Comparison of ENCODE assay signal across 28 cellular contexts in genomic region chr1:229845410-229846138, GRCh38.
DNase-seq lines count a peak whose midpoint lies in the region; ATAC-seq and TF ChIP-seq lines count a peak whose summit lies in the region.
"Had no signal": no experiment of that assay in that cellular context is flagged by ENCODE, and none has a peak within 500 bp of the region (broad histone marks: within the 10 kb centered on the region; RNA-seq: fewer than 3 reads in every experiment).

No MANE protein-coding gene starts in this region.

- H3K36me3 ChIP-seq in mucosa of descending colon (ENCODE audit: low read depth): no peaks in the 10 kb centered on the region
- H3K36me3 ChIP-seq in brain microvascular endothelial cell (replicated peaks): no peaks in the 10 kb centered on the region
- H3K36me3 ChIP-seq: left lung, right lobe of liver, vagina had no signal

- peak; percentile 11 for ATAC-seq in mucosa of descending colon
- ATAC-seq: activated CD4-positive, alpha-beta T cell treated with anti-CD3 and anti-CD28 coated beads for 36 hours; activated CD8-positive, alpha-beta T cell treated with anti-CD3 and anti-CD28 coated beads, Interleukin-2, amount 10 ng/mL, durations not matched to agents 7 days and 5 days; Panc1; right lobe of liver; stimulated activated naive CD8-positive, alpha-beta T cell treated with anti-CD3 and anti-CD28 coated beads, Interleukin-15, amount 100 ng/mL, for 72 hours had no signal

- in situ Hi-C loops in brain microvascular endothelial cell (cut with HindIII; ENCODE audit: low pct_ligation_motif_present, low sequenced_read_pairs): no loop called here

- no peaks in the 10 kb centered on the region for H3K9me3 ChIP-seq in mucosa of descending colon
- H3K9me3 ChIP-seq: left lung, right lobe of liver, vagina had no signal

- H3K27ac ChIP-seq in 22Rv1 (peak overlapping the region; percentile 78; the same call in 1 of the 2 replicates), VCaP (peak overlapping the region; percentile 96), brain microvascular endothelial cell (no peak overlapping the region)
- H3K27ac ChIP-seq: left lung, right lobe of liver, vagina had no signal

- peaks cover 9% of the 10 kb centered on the region for H3K4me1 Mint-ChIP-seq in HFFc6 (ENCODE audit: low read depth)
- H3K4me1 Mint-ChIP-seq: activated CD4-positive, alpha-beta T cell treated with anti-CD3 and anti-CD28 coated beads for 36 hours; activated naive CD4-positive, alpha-beta T cell treated with anti-CD3 and anti-CD28 coated beads, Interleukin-2, amount 50 U/mL, for 24 hours had no signal

- H3K4me3 ChIP-seq in mucosa of descending colon (no peak overlapping the region), brain microvascular endothelial cell (ENCODE audit: low read depth, low read length) (no peak overlapping the region)
- H3K4me3 ChIP-seq: left lung, right lobe of liver, vagina had no signal

- peaks cover 22% of the 10 kb centered on the region for H3K4me1 ChIP-seq in mucosa of descending colon (ENCODE audit: low read depth)
- H3K4me1 ChIP-seq: left lung, right lobe of liver had no signal

- H3K4me3 Mint-ChIP-seq in HFFc6: no peak overlapping the region
- H3K4me3 Mint-ChIP-seq: activated CD4-positive, alpha-beta T cell treated with anti-CD3 and anti-CD28 coated beads for 36 hours; activated CD8-positive, alpha-beta T cell treated with anti-CD3 and anti-CD28 coated beads, Interleukin-2, amount 10 ng/mL, durations not matched to agents 7 days and 5 days; activated naive CD4-positive, alpha-beta T cell treated with anti-CD3 and anti-CD28 coated beads, Interleukin-2, amount 50 U/mL, for 24 hours; brain; CD4-positive, alpha-beta memory T cell; stimulated activated naive CD8-positive, alpha-beta T cell treated with anti-CD3 and anti-CD28 coated beads, Interleukin-15, amount 100 ng/mL, for 72 hours; T-helper 2 cell treated with Interferon-gamma antibody and Interleukin-4, amounts not matched to agents 5 μg/mL and 100 μg/mL, for 36 hours had no signal

- H3K9me3 Mint-ChIP-seq in HFFc6: no peaks in the 10 kb centered on the region
- H3K9me3 Mint-ChIP-seq: activated naive CD4-positive, alpha-beta T cell treated with anti-CD3 and anti-CD28 coated beads, Interleukin-2, amount 50 U/mL, for 24 hours; activated T-helper 2 cell treated with anti-CD3 and anti-CD28 coated beads, Interferon-gamma antibody, Interleukin-2, Interleukin-4, amounts not matched to agents 10 μg/mL and 5 μg/mL and 100 μg/mL, durations not matched to agents 14 hours and 24 hours and 36 hours; CD4-positive, alpha-beta memory T cell; stimulated activated naive CD8-positive, alpha-beta T cell treated with anti-CD3 and anti-CD28 coated beads, Interleukin-15, amount 100 ng/mL, for 72 hours; T-helper 2 cell treated with Interferon-gamma antibody and Interleukin-4, amounts not matched to agents 5 μg/mL and 100 μg/mL, for 36 hours had no signal

- H3K36me3 Mint-ChIP-seq in HFFc6 (ENCODE audit: low read depth): no peaks in the 10 kb centered on the region
- H3K36me3 Mint-ChIP-seq: activated naive CD4-positive, alpha-beta T cell treated with anti-CD3 and anti-CD28 coated beads, Interleukin-2, amount 50 U/mL, for 24 hours; brain; CD4-positive, alpha-beta memory T cell had no signal

- intact Hi-C loops in mucosa of descending colon (cut with DNase I, micrococcal nuclease): no loop called here

- DNase-seq in HFFc6: no peak
- peak in 1 of 3 donors; percentile 23 for DNase-seq in mucosa of descending colon
- DNase-seq in brain microvascular endothelial cell: no peak
- no peak for DNase-seq in KG1 (lab: John Stamatoyannopoulos, UW)
- DNase-seq in HCEC 1CT: no peak
- no peak for DNase-seq in mucosa of gallbladder (ENCODE audit: low spot score)
- DNase-seq: activated CD4-positive, alpha-beta T cell treated with anti-CD3 and anti-CD28 coated beads for 36 hours; activated CD8-positive, alpha-beta T cell treated with anti-CD3 and anti-CD28 coated beads, Interleukin-2, amount 10 ng/mL, durations not matched to agents 7 days and 5 days; AML-193; amniotic stem cell; CD4-positive, alpha-beta memory T cell; H7; IMR-90; left lung; mesenchymal stem cell; NCI-H1930; NK-92 treated with Interleukin-12 subunit alpha and Interleukin-12 subunit beta, amount 100 ng/mL, for 24 hours; right lobe of liver; stimulated activated CD8-positive, alpha-beta memory T cell treated with anti-CD3 and anti-CD28 coated beads, Interleukin-4, amount 100 ng/mL, for 48 hours; stimulated activated naive CD8-positive, alpha-beta T cell treated with anti-CD3 and anti-CD28 coated beads, Interleukin-15, amount 100 ng/mL, for 72 hours had no signal

- no peaks in the 10 kb centered on the region for H3K27me3 ChIP-seq in brain microvascular endothelial cell (replicated peaks)
- H3K27me3 ChIP-seq: right lobe of liver, vagina had no signal

- TF ChIP-seq CTCF in 22Rv1 (IDR thresholded peaks at IDR 0.05): no peak
- TF ChIP-seq CTCF in HFFc6 (IDR thresholded peaks at IDR 0.05): 0 out of 2 replicates have a peak, but pooled peaks have one; percentile 8
- no peak for TF ChIP-seq CTCF in VCaP (conservative IDR thresholded peaks at IDR 0.05)
- TF ChIP-seq CTCF in mucosa of descending colon (IDR thresholded peaks at IDR 0.05): no peak
- TF ChIP-seq CTCF in brain microvascular endothelial cell (IDR thresholded peaks at IDR 0.05; ENCODE audit: low read depth, low read length, missing control alignments): no peak

- H3K27me3 Mint-ChIP-seq in HFFc6 (ENCODE audit: insufficient read depth): peaks cover 10% of the 10 kb centered on the region

- no peak overlapping the region for H3K27ac Mint-ChIP-seq in HFFc6
- H3K27ac Mint-ChIP-seq: activated CD4-positive, alpha-beta T cell treated with anti-CD3 and anti-CD28 coated beads for 36 hours; activated CD8-positive, alpha-beta T cell treated with anti-CD3 and anti-CD28 coated beads, Interleukin-2, amount 10 ng/mL, durations not matched to agents 7 days and 5 days; activated naive CD4-positive, alpha-beta T cell treated with anti-CD3 and anti-CD28 coated beads, Interleukin-2, amount 50 U/mL, for 24 hours; activated T-helper 2 cell treated with anti-CD3 and anti-CD28 coated beads, Interferon-gamma antibody, Interleukin-2, Interleukin-4, amounts not matched to agents 10 μg/mL and 5 μg/mL and 100 μg/mL, durations not matched to agents 14 hours and 24 hours and 36 hours; brain; CD4-positive, alpha-beta memory T cell; stimulated activated naive CD8-positive, alpha-beta T cell treated with anti-CD3 and anti-CD28 coated beads, Interleukin-15, amount 100 ng/mL, for 72 hours; T-helper 2 cell treated with Interferon-gamma antibody and Interleukin-4, amounts not matched to agents 5 μg/mL and 100 μg/mL, for 36 hours had no signal
